Comparison of ENCODE assay signal across 21 cellular contexts in the genomic region with DNA sequence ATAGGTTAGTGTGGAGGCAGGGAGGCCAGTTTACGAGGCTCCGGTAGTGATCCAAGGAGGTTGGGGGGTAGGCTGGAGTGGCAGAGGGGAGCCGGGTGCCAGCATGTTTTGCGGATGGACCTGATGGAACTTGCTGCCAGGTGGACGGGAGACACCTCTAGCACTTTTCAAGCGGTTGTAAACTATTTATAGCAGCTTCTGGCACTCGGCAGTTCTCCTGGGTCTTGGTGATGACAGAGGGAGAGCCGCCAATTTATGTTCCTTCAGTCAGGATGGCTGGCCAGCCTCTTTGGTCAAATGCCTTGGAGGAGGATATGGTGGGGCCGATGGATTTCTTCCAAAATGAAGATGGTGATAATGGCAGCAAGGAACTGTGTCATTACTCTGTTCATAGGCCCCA. TPM values are rescaled to one million over a fixed set of nuclear protein-coding genes. Genes with fewer than 3 reads are reported as not detected.
"Had no signal": no experiment of that assay in that cellular context is flagged by ENCODE, and none has a peak within 500 bp of the region (broad histone marks: within the 10 kb centered on the region; RNA-seq: fewer than 3 reads in every experiment).

No MANE protein-coding gene starts in this region.

- H3K36me3 ChIP-seq: MG63, SJCRH30 had no signal

- H3K27me3 ChIP-seq: MG63 had no signal

- H3K4me3 ChIP-seq: MG63, SJCRH30 had no signal

- DNase-seq: KBM-7, MG63, NCI-H1092, NCI-H1105 treated with DMSO at 0.1 percent for 48 hours, NCI-H1417 treated with DMSO at 0.1 percent for 48 hours, NCI-H146, NCI-H1694 treated with DMSO at 0.1 percent for 48 hours, NCI-H2029, NCI-H2081 treated with DMSO at 0.1 percent for 48 hours, NCI-H2171, NCI-H226, NCI-H446, NCI-H510A, NCI-H524 treated with DMSO at 0.1 percent for 48 hours, NCI-H69, NCI-H774, RPMI8226, SHP77 treated with DMSO at 0.1 percent for 48 hours, SJCRH30 had no signal

- H3K4me1 ChIP-seq: SJCRH30 had no signal

- ATAC-seq: SK-N-SH treated with all-trans-retinoic acid at 6 μM for 48 hours had no signal

- H3K9me3 ChIP-seq: MG63, SJCRH30 had no signal

- H3K27ac ChIP-seq: HL-60, SJCRH30 had no signal

RNA-seq across cellular contexts. Expression of a gene that starts 28.8 kb away (rescaled TPM):
- total RNA-seq: SJCRH30 had no signal
